ENCODE assay signal across 16 cellular contexts in genomic region chr20:23442436-23442835, GRCh38. TPM values are rescaled to one million over a fixed set of nuclear protein-coding genes. Genes with fewer than 3 reads are reported as not detected.
A peak's percentile ranks its signal among the peaks of the same experiment; 100 is the strongest.
DNase-seq lines count a peak whose midpoint lies in the region; ATAC-seq, FAIRE-seq and TF ChIP-seq lines count a peak whose summit lies in the region.
"Had no signal": no experiment of that assay in that cellular context is flagged by ENCODE, and none has a peak within 500 bp of the region (broad histone marks: within the 10 kb centered on the region; RNA-seq: fewer than 3 reads in every experiment).

No MANE protein-coding gene starts in this region.

- no peak overlapping the region for H2BK5ac ChIP-seq in mesenchymal stem cell (ENCODE audit: low read depth, low read length, poor library complexity, severe bottlenecking)

- H3K9ac ChIP-seq in HepG2 (ENCODE audit: insufficient read depth, low read depth, low read length), result no peak overlapping the region
- no peak overlapping the region for H3K9ac ChIP-seq in mesenchymal stem cell (ENCODE audit: low read length)
- H3K9ac ChIP-seq: GM23248 had no signal

- no peak for TF ChIP-seq RAD21 in HepG2 (CRISPR knock-in tag; IDR thresholded peaks at IDR 0.05)

- H3K4me1 Mint-ChIP-seq in osteocyte (ENCODE audit: unreplicated experiment), result peaks cover 4% of the 10 kb centered on the region
- H3K4me1 Mint-ChIP-seq: CD4-positive, alpha-beta memory T cell had no signal

- no peak overlapping the region for H2BK15ac ChIP-seq in mesenchymal stem cell (ENCODE audit: low read depth, poor library complexity, severe bottlenecking)

- BruUV-seq in HepG2 (replicated peaks; lab: Mats Ljungman, UMichigan), result no TSS peak

- DNase-seq in HepG2 (ENCODE audit: low spot score) (no peak), right lobe of liver (no peak), mesenchymal stem cell (no peak), osteocyte (ENCODE audit: extremely low spot score, unreplicated experiment) (peak; percentile 63), SHP77 (lab: John Stamatoyannopoulos, UW) (no peak)
- no peak for DNase-seq in activated naive CD4-positive, alpha-beta T cell (lab: John Stamatoyannopoulos, UW)
- DNase-seq in activated CD4-positive, alpha-beta T cell treated with anti-CD3 and anti-CD28 coated beads for 4 hours, result no peak

- WGBS in HepG2 (ENCODE audit: low lambda C conversion rate), result 21% methylated on average over 5 of the region's 5 CpGs
- 62% methylated on average over 3 of the region's 5 CpGs for WGBS in right lobe of liver (ENCODE audit: insufficient coverage, low coverage, low lambda C conversion rate, missing lambda C conversion rate)
- WGBS in mesenchymal stem cell, result 78% methylated on average over 5 of the region's 5 CpGs

- CTCF ChIA-PET in HepG2 (lab: Yijun Ruan, JAX; ENCODE audit: low intra/inter-chr PET ratio, low total read pairs), result interaction anchor here (1.2 to 4.1 kb wide), 3 partner anchors 164 to 226 kb away, joined by 6 to 71 read pairs (median 8); partner anchors contain the start of gene CST9

- H3K9me3 ChIP-seq in HepG2 (ENCODE audit: low read length), result no peaks in the 10 kb centered on the region
- H3K9me3 ChIP-seq in right lobe of liver, result no peaks in the 10 kb centered on the region
- no peaks in the 10 kb centered on the region for H3K9me3 ChIP-seq in mesenchymal stem cell (ENCODE audit: control insufficient read depth, low read length)

- no peak overlapping the region for H3K4me2 ChIP-seq in HepG2 (ENCODE audit: low read depth, low read length)
- no peak overlapping the region for H3K4me2 ChIP-seq in mesenchymal stem cell (ENCODE audit: low read length, poor library complexity, severe bottlenecking)

- no peaks in the 10 kb centered on the region for H4K20me1 ChIP-seq in HepG2 (ENCODE audit: insufficient read depth, low read length)

- TF ChIP-seq EP300 in HepG2 (IDR thresholded peaks at IDR 0.05; ENCODE audit: low read depth in 2 of 2, low read length in 2 of 2) (no peak), HepG2 (CRISPR knock-in tag; IDR thresholded peaks at IDR 0.05; ENCODE audit: borderline replicate concordance) (no peak)

- H3K36me3 Mint-ChIP-seq in osteocyte (ENCODE audit: unreplicated experiment), result no peaks in the 10 kb centered on the region
- H3K36me3 Mint-ChIP-seq: CD4-positive, alpha-beta memory T cell had no signal

- peaks cover 0 to 11% of the 10 kb centered on the region in 2 experiments; a peak in 2 of 5 replicates for H3K27me3 ChIP-seq in HepG2 (ENCODE audit: control insufficient read depth in 1 of 2, insufficient read depth in 2 of 2, low read length in 2 of 2)
- no peaks in the 10 kb centered on the region for H3K27me3 ChIP-seq in right lobe of liver
- peaks cover 5 to 21% of the 10 kb centered on the region in 2 experiments for H3K27me3 ChIP-seq in mesenchymal stem cell (ENCODE audit: control insufficient read depth in 1 of 2, insufficient read depth in 1 of 2, low read length in 2 of 2)

- no peak for FAIRE-seq in HepG2 (lab: Jason Lieb, UNC)

- H3K27ac Mint-ChIP-seq in osteocyte (ENCODE audit: unreplicated experiment), result no peak overlapping the region
- H3K27ac Mint-ChIP-seq: CD4-positive, alpha-beta memory T cell; H9 had no signal

- peaks cover 13% of the 10 kb centered on the region for H3K4me1 ChIP-seq in HepG2 (ENCODE audit: insufficient read depth, low read length)
- no peaks in the 10 kb centered on the region for H3K4me1 ChIP-seq in right lobe of liver
- peaks cover 4% of the 10 kb centered on the region for H3K4me1 ChIP-seq in mesenchymal stem cell (ENCODE audit: control insufficient read depth, insufficient read depth, low read depth, low read length)

- H3K36me3 ChIP-seq in HepG2 (replicated peaks in 1 of 2; ENCODE audit: control insufficient read depth in 1 of 2, insufficient read depth in 2 of 2, low read length in 2 of 2), result no peaks in the 10 kb centered on the region
- H3K36me3 ChIP-seq in right lobe of liver, result no peaks in the 10 kb centered on the region
- H3K36me3 ChIP-seq in mesenchymal stem cell (ENCODE audit: control insufficient read depth in 1 of 2, insufficient read depth in 2 of 2, low read depth in 1 of 2, low read length in 2 of 2), result no peaks in the 10 kb centered on the region

- H3K4me3 ChIP-seq in HepG2 (replicated peaks in 1 of 3; ENCODE audit: insufficient read depth in 1 of 3, low read depth in 2 of 3, low read length in 3 of 3), result no peak overlapping the region
- no peak overlapping the region for H3K4me3 ChIP-seq in right lobe of liver
- H3K4me3 ChIP-seq in mesenchymal stem cell (ENCODE audit: insufficient read depth in 1 of 2, low read depth in 1 of 2, low read length in 2 of 2), result no peak overlapping the region
- H3K4me3 ChIP-seq: GM23248 had no signal

- H3K27ac ChIP-seq in HepG2 (ENCODE audit: extremely low read length, insufficient read depth, low read length) (no peak overlapping the region), right lobe of liver (no peak overlapping the region), mesenchymal stem cell (ENCODE audit: low read length, poor library complexity, severe bottlenecking) (no peak overlapping the region)
- H3K27ac ChIP-seq: GM23248 had no signal

- H3K23ac ChIP-seq in mesenchymal stem cell (ENCODE audit: low read length in 2 of 2), result no peak overlapping the region

- H2BK120ac ChIP-seq in mesenchymal stem cell (ENCODE audit: low read depth, low read length), result no peak overlapping the region

- peaks cover 3% of the 10 kb centered on the region for H3K27me3 Mint-ChIP-seq in osteocyte (ENCODE audit: unreplicated experiment)

- ATAC-seq in HepG2 (no peak), right lobe of liver (no peak)

- H3K4ac ChIP-seq in mesenchymal stem cell (ENCODE audit: low read depth in 1 of 2, low read length in 2 of 2), result no peak overlapping the region

- POLR2A ChIA-PET in HepG2 (lab: Yijun Ruan, JAX), result interaction anchor here (1.3 to 1.9 kb wide), 2 partner anchors 166 to 219 kb away, joined by 5 to 6 read pairs; no protein-coding TSS in a partner anchor

- H2AFZ ChIP-seq in HepG2 (ENCODE audit: low read length) (no peak overlapping the region), mesenchymal stem cell (ENCODE audit: low read depth, low read length) (no peak overlapping the region)
- H2AFZ ChIP-seq: GM23248 had no signal

- H2AK5ac ChIP-seq in mesenchymal stem cell (ENCODE audit: low read length, severe bottlenecking), result no peak overlapping the region

- no peak overlapping the region for H3K4me3 Mint-ChIP-seq in osteocyte (ENCODE audit: unreplicated experiment)
- H3K4me3 Mint-ChIP-seq: CD4-positive, alpha-beta memory T cell; H9 had no signal

- in situ Hi-C loops in HepG2 (cut with HindIII; ENCODE audit: extremely low pct_ligation_motif_present, low pct_unique_long_range_greater_than_20kb), result loop anchor here (5.0 kb wide), 1 partner anchor 165 kb away; the partner anchor contains the start of gene CST9

- H3K9me3 Mint-ChIP-seq in osteocyte (ENCODE audit: unreplicated experiment), result no peaks in the 10 kb centered on the region
- H3K9me3 Mint-ChIP-seq: CD4-positive, alpha-beta memory T cell; H9 had no signal

- no peak overlapping the region for H2BK12ac ChIP-seq in mesenchymal stem cell (ENCODE audit: low read length in 2 of 2)

- intact Hi-C loops in HepG2 (cut with micrococcal nuclease; ENCODE audit: unreplicated experiment), result loop anchor here (5.0 kb wide), 1 partner anchor 280 kb away; no protein-coding TSS in a partner anchor
- intact Hi-C loops in right lobe of liver (cut with DNase I), result loop anchor here (5.0 to 10.0 kb wide), 2 partner anchors 160 to 162 kb away; partner anchors contain the start of gene CST9 (in 1 of the 2)

- no peak for TF ChIP-seq POLR2A in HepG2 (IDR thresholded peaks at IDR 0.05; ENCODE audit: insufficient read depth in 1 of 2, low read depth in 2 of 2, low read length in 2 of 2)
- TF ChIP-seq POLR2A in right lobe of liver (IDR thresholded peaks at IDR 0.05), result no peak

- TF ChIP-seq CTCF in HepG2 (CRISPR knock-in tag; IDR thresholded peaks at IDR 0.05), result no peak
- no peak for TF ChIP-seq CTCF in right lobe of liver (IDR thresholded peaks at IDR 0.05)
- no peak for TF ChIP-seq CTCF in osteocyte (IDR thresholded peaks at IDR 0.05)

- no peak overlapping the region for H3K14ac ChIP-seq in mesenchymal stem cell (ENCODE audit: low read length in 2 of 2)

- H3K18ac ChIP-seq in mesenchymal stem cell (ENCODE audit: low read depth in 1 of 2, low read length in 2 of 2), result peak overlapping the region in 1 of 2 experiments; percentile 6

- no peaks in the 10 kb centered on the region for H3K79me2 ChIP-seq in HepG2 (ENCODE audit: insufficient read depth, low read length)

- H4K8ac ChIP-seq in mesenchymal stem cell (ENCODE audit: low read length), result peak overlapping the region; percentile 19

- H4K91ac ChIP-seq in mesenchymal stem cell (ENCODE audit: low read length), result no peak overlapping the region

- H3K79me1 ChIP-seq in mesenchymal stem cell (replicated peaks; ENCODE audit: low read length, poor library complexity, severe bottlenecking), result no peaks in the 10 kb centered on the region

RNA-seq across cellular contexts. Expression of gene CSTL1, which starts 3.0 kb away (rescaled TPM):
- total RNA-seq in HepG2 (2016; rRNA removed; fragmentation: Illumina TruSeq; extraction: Trizol) (not detected in 2 replicates), right lobe of liver (not detected), osteocyte (not detected in 2 replicates)
- not detected in 2 replicates for total RNA-seq in HepG2 (2016; cell fraction: cytosol; rRNA removed; fragmentation: Illumina TruSeq; extraction: Trizol; ENCODE audit: low read depth)
- not detected in 2 replicates for total RNA-seq in HepG2 (2016; cell fraction: insoluble cytoplasmic fraction; rRNA removed; fragmentation: Illumina TruSeq; extraction: Trizol)
- not detected in 2 replicates for total RNA-seq in HepG2 (2016; cell fraction: membrane; rRNA removed; fragmentation: Illumina TruSeq; extraction: Trizol)
- not detected in 2 replicates for total RNA-seq in HepG2 (2016; cell fraction: nucleus; rRNA removed; fragmentation: Illumina TruSeq; extraction: Trizol)
- polyA plus RNA-seq in HepG2 (2011; rRNA removed), result not detected in 2 replicates
- not detected in 2 replicates for polyA plus RNA-seq in HepG2 (2011; cell fraction: cytosol; rRNA removed)
- polyA plus RNA-seq in HepG2 (2011; cell fraction: nucleus; rRNA removed), result not detected in 2 replicates
- not detected in 2 replicates for polyA plus RNA-seq in HepG2 (2012)
- polyA plus RNA-seq in HepG2 (2016; cell fraction: cytosol; fragmentation: Illumina TruSeq; extraction: Trizol; ENCODE audit: low read depth), result not detected in 2 replicates
- polyA plus RNA-seq in HepG2 (2016; cell fraction: insoluble cytoplasmic fraction; fragmentation: Illumina TruSeq; extraction: Trizol; ENCODE audit: low read depth), result not detected in 2 replicates
- not detected in 2 replicates for polyA plus RNA-seq in HepG2 (2016; cell fraction: membrane; fragmentation: Illumina TruSeq; extraction: Trizol; ENCODE audit: low read depth)
- not detected in 2 replicates for polyA plus RNA-seq in HepG2 (2016; cell fraction: nucleus; fragmentation: Illumina TruSeq; extraction: Trizol; ENCODE audit: insufficient read depth, low read depth)
- polyA minus RNA-seq in HepG2 (2011; rRNA and poly(A)+ RNA removed; ENCODE audit: low replicate concordance), result not detected in 2 replicates
- not detected in 2 replicates for polyA minus RNA-seq in HepG2 (2011; cell fraction: cytosol; rRNA and poly(A)+ RNA removed)
- not detected in 2 replicates for polyA minus RNA-seq in HepG2 (2011; cell fraction: nucleus; rRNA and poly(A)+ RNA removed)
- not detected for polyA plus RNA-seq in mesenchymal stem cell (2013, experiment 1 of 2)
- not detected for polyA plus RNA-seq in mesenchymal stem cell (2013, experiment 2 of 2)
- total RNA-seq: A172; A673; Calu3; CD4-positive, alpha-beta memory T cell; Daoy; GM23248; H4; H9 had no signal
- polyA plus RNA-seq: BJ; CD4-positive, alpha-beta memory T cell; GM23248 had no signal

RNA-seq across cellular contexts. Expression of gene CST11, which starts 10.2 kb away (rescaled TPM):
- total RNA-seq in HepG2 (2016; rRNA removed; fragmentation: Illumina TruSeq; extraction: Trizol) (not detected in 2 replicates), right lobe of liver (not detected), osteocyte (not detected in 2 replicates)
- total RNA-seq in HepG2 (2016; cell fraction: cytosol; rRNA removed; fragmentation: Illumina TruSeq; extraction: Trizol; ENCODE audit: low read depth), result not detected in 2 replicates
- not detected in 2 replicates for total RNA-seq in HepG2 (2016; cell fraction: insoluble cytoplasmic fraction; rRNA removed; fragmentation: Illumina TruSeq; extraction: Trizol)
- not detected in 2 replicates for total RNA-seq in HepG2 (2016; cell fraction: membrane; rRNA removed; fragmentation: Illumina TruSeq; extraction: Trizol)
- not detected in 2 replicates for total RNA-seq in HepG2 (2016; cell fraction: nucleus; rRNA removed; fragmentation: Illumina TruSeq; extraction: Trizol)
- polyA plus RNA-seq in HepG2 (2011; rRNA removed), result not detected in 2 replicates
- not detected in 2 replicates for polyA plus RNA-seq in HepG2 (2011; cell fraction: cytosol; rRNA removed)
- polyA plus RNA-seq in HepG2 (2011; cell fraction: nucleus; rRNA removed), result not detected in 2 replicates
- not detected in 2 replicates for polyA plus RNA-seq in HepG2 (2012)
- polyA plus RNA-seq in HepG2 (2016; cell fraction: cytosol; fragmentation: Illumina TruSeq; extraction: Trizol; ENCODE audit: low read depth), result not detected in 2 replicates
- not detected in 2 replicates for polyA plus RNA-seq in HepG2 (2016; cell fraction: insoluble cytoplasmic fraction; fragmentation: Illumina TruSeq; extraction: Trizol; ENCODE audit: low read depth)
- polyA plus RNA-seq in HepG2 (2016; cell fraction: membrane; fragmentation: Illumina TruSeq; extraction: Trizol; ENCODE audit: low read depth), result not detected in 2 replicates
- polyA plus RNA-seq in HepG2 (2016; cell fraction: nucleus; fragmentation: Illumina TruSeq; extraction: Trizol; ENCODE audit: insufficient read depth, low read depth), result not detected in 2 replicates
- polyA minus RNA-seq in HepG2 (2011; rRNA and poly(A)+ RNA removed; ENCODE audit: low replicate concordance), result not detected in 2 replicates
- polyA minus RNA-seq in HepG2 (2011; cell fraction: cytosol; rRNA and poly(A)+ RNA removed), result not detected in 2 replicates
- not detected in 2 replicates for polyA minus RNA-seq in HepG2 (2011; cell fraction: nucleus; rRNA and poly(A)+ RNA removed)
- not detected for polyA plus RNA-seq in mesenchymal stem cell (2013, experiment 1 of 2)
- not detected for polyA plus RNA-seq in mesenchymal stem cell (2013, experiment 2 of 2)
- total RNA-seq: A172; A673; Calu3; CD4-positive, alpha-beta memory T cell; Daoy; GM23248; H4; H9 had no signal
- polyA plus RNA-seq: BJ; CD4-positive, alpha-beta memory T cell; GM23248 had no signal

RNA-seq across cellular contexts. Expression of gene NAPB, which starts 21.1 kb away (rescaled TPM):
- total RNA-seq in HepG2 (2016; rRNA removed; fragmentation: Illumina TruSeq; extraction: Trizol) (9.5 and 15.2 TPM in 2 replicates), right lobe of liver (1 to 10 TPM; 3.2 to 5.8 (median 4.9) TPM), osteocyte (8.8 and 10.5 TPM in 2 replicates)
- total RNA-seq in HepG2 (2016; cell fraction: cytosol; rRNA removed; fragmentation: Illumina TruSeq; extraction: Trizol; ENCODE audit: low read depth), result 5.7 and 8.3 TPM in 2 replicates
- total RNA-seq in HepG2 (2016; cell fraction: insoluble cytoplasmic fraction; rRNA removed; fragmentation: Illumina TruSeq; extraction: Trizol), result 9.4 and 13.7 TPM in 2 replicates
- total RNA-seq in HepG2 (2016; cell fraction: membrane; rRNA removed; fragmentation: Illumina TruSeq; extraction: Trizol), result 5.0 and 5.2 TPM in 2 replicates
- 31.9 and 36.9 TPM in 2 replicates for total RNA-seq in HepG2 (2016; cell fraction: nucleus; rRNA removed; fragmentation: Illumina TruSeq; extraction: Trizol)
- polyA plus RNA-seq in HepG2 (2011; rRNA removed), result 16.1 and 16.3 TPM in 2 replicates
- 3.3 and 5.9 TPM in 2 replicates for polyA plus RNA-seq in HepG2 (2011; cell fraction: cytosol; rRNA removed)
- polyA plus RNA-seq in HepG2 (2011; cell fraction: nucleus; rRNA removed), result 32.8 and 44.6 TPM in 2 replicates
- polyA plus RNA-seq in HepG2 (2012), result 17.1 and 18.6 TPM in 2 replicates
- polyA plus RNA-seq in HepG2 (2016; cell fraction: cytosol; fragmentation: Illumina TruSeq; extraction: Trizol; ENCODE audit: low read depth), result 0.59 and 0.69 TPM in 2 replicates
- 9.7 and 10.6 TPM in 2 replicates for polyA plus RNA-seq in HepG2 (2016; cell fraction: insoluble cytoplasmic fraction; fragmentation: Illumina TruSeq; extraction: Trizol; ENCODE audit: low read depth)
- polyA plus RNA-seq in HepG2 (2016; cell fraction: membrane; fragmentation: Illumina TruSeq; extraction: Trizol; ENCODE audit: low read depth), result 2.0 and 2.7 TPM in 2 replicates
- 41.0 and 41.3 TPM in 2 replicates for polyA plus RNA-seq in HepG2 (2016; cell fraction: nucleus; fragmentation: Illumina TruSeq; extraction: Trizol; ENCODE audit: insufficient read depth, low read depth)
- 6.7 and 8.6 TPM in 2 replicates for polyA minus RNA-seq in HepG2 (2011; rRNA and poly(A)+ RNA removed; ENCODE audit: low replicate concordance)
- polyA minus RNA-seq in HepG2 (2011; cell fraction: cytosol; rRNA and poly(A)+ RNA removed), result 2.5 and 5.2 TPM in 2 replicates
- polyA minus RNA-seq in HepG2 (2011; cell fraction: nucleus; rRNA and poly(A)+ RNA removed), result 82.9 and 91.0 TPM in 2 replicates
- polyA plus RNA-seq in mesenchymal stem cell (2013, experiment 1 of 2), result 4.6 TPM
- polyA plus RNA-seq in mesenchymal stem cell (2013, experiment 2 of 2), result 4.0 TPM

RNA-seq across cellular contexts. Expression of gene CST8, which starts 48.5 kb away (rescaled TPM):
- total RNA-seq in HepG2 (2016; rRNA removed; fragmentation: Illumina TruSeq; extraction: Trizol) (not detected in 2 replicates), right lobe of liver (not detected), osteocyte (not detected in 2 replicates)
- not detected in 2 replicates for total RNA-seq in HepG2 (2016; cell fraction: cytosol; rRNA removed; fragmentation: Illumina TruSeq; extraction: Trizol; ENCODE audit: low read depth)
- total RNA-seq in HepG2 (2016; cell fraction: insoluble cytoplasmic fraction; rRNA removed; fragmentation: Illumina TruSeq; extraction: Trizol), result not detected in 2 replicates
- total RNA-seq in HepG2 (2016; cell fraction: membrane; rRNA removed; fragmentation: Illumina TruSeq; extraction: Trizol), result not detected in 2 replicates
- total RNA-seq in HepG2 (2016; cell fraction: nucleus; rRNA removed; fragmentation: Illumina TruSeq; extraction: Trizol), result not detected in 2 replicates
- not detected in 2 replicates for polyA plus RNA-seq in HepG2 (2011; rRNA removed)
- polyA plus RNA-seq in HepG2 (2011; cell fraction: cytosol; rRNA removed), result not detected in 2 replicates
- polyA plus RNA-seq in HepG2 (2011; cell fraction: nucleus; rRNA removed), result not detected in 2 replicates
- polyA plus RNA-seq in HepG2 (2012), result not detected in 2 replicates
- not detected in 2 replicates for polyA plus RNA-seq in HepG2 (2016; cell fraction: cytosol; fragmentation: Illumina TruSeq; extraction: Trizol; ENCODE audit: low read depth)
- not detected in 2 replicates for polyA plus RNA-seq in HepG2 (2016; cell fraction: insoluble cytoplasmic fraction; fragmentation: Illumina TruSeq; extraction: Trizol; ENCODE audit: low read depth)
- polyA plus RNA-seq in HepG2 (2016; cell fraction: membrane; fragmentation: Illumina TruSeq; extraction: Trizol; ENCODE audit: low read depth), result not detected in 2 replicates
- not detected in 2 replicates for polyA plus RNA-seq in HepG2 (2016; cell fraction: nucleus; fragmentation: Illumina TruSeq; extraction: Trizol; ENCODE audit: insufficient read depth, low read depth)
- not detected in 2 replicates for polyA minus RNA-seq in HepG2 (2011; rRNA and poly(A)+ RNA removed; ENCODE audit: low replicate concordance)
- polyA minus RNA-seq in HepG2 (2011; cell fraction: cytosol; rRNA and poly(A)+ RNA removed), result not detected in 2 replicates
- not detected in 2 replicates for polyA minus RNA-seq in HepG2 (2011; cell fraction: nucleus; rRNA and poly(A)+ RNA removed)
- polyA plus RNA-seq in mesenchymal stem cell (2013, experiment 1 of 2), result not detected
- polyA plus RNA-seq in mesenchymal stem cell (2013, experiment 2 of 2), result not detected
- total RNA-seq: A172; A673; Calu3; CD4-positive, alpha-beta memory T cell; Daoy; GM23248; H4; H9 had no signal
- polyA plus RNA-seq: BJ; CD4-positive, alpha-beta memory T cell; GM23248 had no signal
